In the genomic region with DNA sequence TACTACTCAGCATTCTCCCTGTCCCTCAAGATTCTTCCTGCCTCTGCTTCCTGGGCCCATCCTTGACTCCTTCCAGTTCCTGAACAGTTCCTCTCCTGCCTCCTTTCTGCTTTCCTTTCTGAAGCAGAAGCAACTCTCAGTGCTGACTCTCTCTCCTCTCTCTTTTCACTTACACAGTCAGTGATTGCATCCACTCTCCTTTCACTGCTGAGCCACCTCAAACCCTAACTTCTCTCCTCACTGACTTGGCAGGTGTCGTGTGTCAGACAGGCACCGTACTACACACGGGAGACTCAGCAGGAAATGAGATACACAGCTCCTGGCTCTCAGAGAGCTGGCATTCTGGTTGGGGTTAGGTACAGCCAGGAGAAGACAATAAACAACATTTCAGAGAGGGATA, we compare ENCODE assay signal across 1 cellular context.
TF ChIP-seq lines count a peak whose summit lies in the region.

No MANE protein-coding gene starts in this region.

TF ChIP-seq in SK-N-SH treated with all-trans-retinoic acid at 6 μM for 48 hours, 23 proteins besides CTCF, POLR2A, EP300 and RAD21 (continued from another document):
- TF ChIP-seq, protein P1, sequence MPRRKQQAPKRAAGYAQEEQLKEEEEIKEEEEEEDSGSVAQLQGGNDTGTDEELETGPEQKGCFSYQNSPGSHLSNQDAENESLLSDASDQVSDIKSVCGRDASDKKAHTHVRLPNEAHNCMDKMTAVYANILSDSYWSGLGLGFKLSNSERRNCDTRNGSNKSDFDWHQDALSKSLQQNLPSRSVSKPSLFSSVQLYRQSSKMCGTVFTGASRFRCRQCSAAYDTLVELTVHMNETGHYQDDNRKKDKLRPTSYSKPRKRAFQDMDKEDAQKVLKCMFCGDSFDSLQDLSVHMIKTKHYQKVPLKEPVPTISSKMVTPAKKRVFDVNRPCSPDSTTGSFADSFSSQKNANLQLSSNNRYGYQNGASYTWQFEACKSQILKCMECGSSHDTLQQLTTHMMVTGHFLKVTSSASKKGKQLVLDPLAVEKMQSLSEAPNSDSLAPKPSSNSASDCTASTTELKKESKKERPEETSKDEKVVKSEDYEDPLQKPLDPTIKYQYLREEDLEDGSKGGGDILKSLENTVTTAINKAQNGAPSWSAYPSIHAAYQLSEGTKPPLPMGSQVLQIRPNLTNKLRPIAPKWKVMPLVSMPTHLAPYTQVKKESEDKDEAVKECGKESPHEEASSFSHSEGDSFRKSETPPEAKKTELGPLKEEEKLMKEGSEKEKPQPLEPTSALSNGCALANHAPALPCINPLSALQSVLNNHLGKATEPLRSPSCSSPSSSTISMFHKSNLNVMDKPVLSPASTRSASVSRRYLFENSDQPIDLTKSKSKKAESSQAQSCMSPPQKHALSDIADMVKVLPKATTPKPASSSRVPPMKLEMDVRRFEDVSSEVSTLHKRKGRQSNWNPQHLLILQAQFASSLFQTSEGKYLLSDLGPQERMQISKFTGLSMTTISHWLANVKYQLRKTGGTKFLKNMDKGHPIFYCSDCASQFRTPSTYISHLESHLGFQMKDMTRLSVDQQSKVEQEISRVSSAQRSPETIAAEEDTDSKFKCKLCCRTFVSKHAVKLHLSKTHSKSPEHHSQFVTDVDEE (CRISPR knock-in tag; IDR thresholded peaks at IDR 0.05) = no peak
- TF ChIP-seq, protein P2, sequence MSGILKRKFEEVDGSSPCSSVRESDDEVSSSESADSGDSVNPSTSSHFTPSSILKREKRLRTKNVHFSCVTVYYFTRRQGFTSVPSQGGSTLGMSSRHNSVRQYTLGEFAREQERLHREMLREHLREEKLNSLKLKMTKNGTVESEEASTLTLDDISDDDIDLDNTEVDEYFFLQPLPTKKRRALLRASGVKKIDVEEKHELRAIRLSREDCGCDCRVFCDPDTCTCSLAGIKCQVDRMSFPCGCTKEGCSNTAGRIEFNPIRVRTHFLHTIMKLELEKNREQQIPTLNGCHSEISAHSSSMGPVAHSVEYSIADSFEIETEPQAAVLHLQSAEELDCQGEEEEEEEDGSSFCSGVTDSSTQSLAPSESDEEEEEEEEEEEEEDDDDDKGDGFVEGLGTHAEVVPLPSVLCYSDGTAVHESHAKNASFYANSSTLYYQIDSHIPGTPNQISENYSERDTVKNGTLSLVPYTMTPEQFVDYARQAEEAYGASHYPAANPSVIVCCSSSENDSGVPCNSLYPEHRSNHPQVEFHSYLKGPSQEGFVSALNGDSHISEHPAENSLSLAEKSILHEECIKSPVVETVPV (CRISPR knock-in tag; IDR thresholded peaks at IDR 0.05) = no peak
- no peak for TF ChIP-seq SNAI2 (CRISPR knock-in tag; IDR thresholded peaks at IDR 0.05)
- TF ChIP-seq, protein P3, sequence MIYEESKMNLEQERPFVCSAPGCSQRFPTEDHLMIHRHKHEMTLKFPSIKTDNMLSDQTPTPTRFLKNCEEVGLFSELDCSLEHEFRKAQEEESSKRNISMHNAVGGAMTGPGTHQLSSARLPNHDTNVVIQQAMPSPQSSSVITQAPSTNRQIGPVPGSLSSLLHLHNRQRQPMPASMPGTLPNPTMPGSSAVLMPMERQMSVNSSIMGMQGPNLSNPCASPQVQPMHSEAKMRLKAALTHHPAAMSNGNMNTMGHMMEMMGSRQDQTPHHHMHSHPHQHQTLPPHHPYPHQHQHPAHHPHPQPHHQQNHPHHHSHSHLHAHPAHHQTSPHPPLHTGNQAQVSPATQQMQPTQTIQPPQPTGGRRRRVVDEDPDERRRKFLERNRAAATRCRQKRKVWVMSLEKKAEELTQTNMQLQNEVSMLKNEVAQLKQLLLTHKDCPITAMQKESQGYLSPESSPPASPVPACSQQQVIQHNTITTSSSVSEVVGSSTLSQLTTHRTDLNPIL (CRISPR knock-in tag; IDR thresholded peaks at IDR 0.05; ENCODE audit: low read depth) = no peak
